1 cellular context compared by ENCODE assay signal in genomic region chr19:8453616-8454015, GRCh38.
TF ChIP-seq lines count a peak whose summit lies in the region.

No MANE protein-coding gene starts in this region.

TF ChIP-seq in GM23338, 12 proteins besides CTCF, POLR2A, EP300 and RAD21:
- no peak for TF ChIP-seq JUNB (IDR thresholded peaks at IDR 0.05; ENCODE audit: unreplicated experiment)
- no peak for TF ChIP-seq EZH2 (IDR thresholded peaks at IDR 0.05; ENCODE audit: low read depth, unreplicated experiment)
- TF ChIP-seq REST (IDR thresholded peaks at IDR 0.05; ENCODE audit: unreplicated experiment): no peak
- TF ChIP-seq CREB1 (CRISPR knock-in tag; IDR thresholded peaks at IDR 0.05; ENCODE audit: low read depth): no peak
- no peak for TF ChIP-seq ETS1 (IDR thresholded peaks at IDR 0.05)
- TF ChIP-seq ZNF331 (CRISPR knock-in tag; IDR thresholded peaks at IDR 0.05; ENCODE audit: low read depth): no peak
- no peak for TF ChIP-seq NANOG (IDR thresholded peaks at IDR 0.05; ENCODE audit: borderline replicate concordance)
- no peak for TF ChIP-seq EZH2phosphoT487 (IDR thresholded peaks at IDR 0.05; ENCODE audit: unreplicated experiment)
- TF ChIP-seq POLR2AphosphoS5 (IDR thresholded peaks at IDR 0.05; ENCODE audit: low read depth): no peak
- no peak for TF ChIP-seq ZNF462 (CRISPR knock-in tag; IDR thresholded peaks at IDR 0.05)
- no peak for TF ChIP-seq STAT1 (IDR thresholded peaks at IDR 0.05; ENCODE audit: unreplicated experiment)
- no peak for TF ChIP-seq ZNF114 (CRISPR knock-in tag; IDR thresholded peaks at IDR 0.05)
TF ChIP-seq in GM23338: peak in this region for 0.
